1 cellular context compared by ENCODE assay signal in the genomic region with DNA sequence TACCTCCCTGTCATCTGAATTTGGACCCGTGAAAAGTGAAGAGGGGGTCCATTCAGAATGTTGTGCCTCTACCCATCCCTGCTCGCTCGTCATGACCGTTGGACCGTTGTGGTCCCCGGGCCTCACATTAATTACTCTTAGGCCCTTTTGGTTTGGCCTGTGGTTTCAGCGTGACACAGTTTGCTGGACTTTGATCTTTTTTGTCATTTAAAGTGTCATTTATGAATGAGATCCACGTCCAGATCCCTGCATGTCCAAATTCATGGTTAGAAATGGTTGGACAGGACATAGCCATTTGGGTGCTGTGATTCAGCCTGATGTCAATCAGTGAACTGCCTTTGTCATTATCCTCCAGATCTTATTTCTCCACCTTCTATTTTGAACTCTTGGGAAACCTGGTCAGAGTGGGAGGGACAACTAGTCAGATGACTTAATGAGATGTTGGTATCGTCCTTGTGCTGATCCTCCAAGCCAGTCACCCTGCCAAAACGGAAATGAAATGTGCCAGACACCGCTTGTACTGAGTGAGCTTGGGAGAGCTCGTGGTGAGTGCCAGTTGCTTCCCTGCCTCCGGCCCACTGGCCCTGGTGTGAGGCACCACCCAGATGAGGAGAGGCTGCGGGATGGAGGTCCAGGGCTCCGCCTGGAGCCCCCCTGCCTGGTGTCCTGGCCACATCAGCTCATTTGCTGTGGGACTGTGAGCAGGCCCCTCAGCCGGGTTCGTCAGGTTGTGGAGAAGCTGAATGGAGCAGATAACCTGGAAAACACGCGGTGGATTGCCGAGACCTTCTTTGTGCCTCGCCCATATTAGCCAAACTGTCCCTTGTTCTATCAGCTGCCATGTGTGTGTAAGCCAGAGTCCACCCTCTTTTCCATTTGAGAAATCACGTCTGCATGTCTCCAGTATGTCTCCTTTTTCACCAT.
TF ChIP-seq lines count a peak whose summit lies in the region.

No MANE protein-coding gene starts in this region.

TF ChIP-seq in IMR-90, 13 proteins besides CTCF, POLR2A, EP300 and RAD21:
- no peak for TF ChIP-seq BHLHE40 (IDR thresholded peaks at IDR 0.05; ENCODE audit: low read depth, low read length)
- TF ChIP-seq MAZ (IDR thresholded peaks at IDR 0.05; ENCODE audit: borderline replicate concordance, low read depth, low read length): no peak
- no peak for TF ChIP-seq NFE2L2 (IDR thresholded peaks at IDR 0.05; ENCODE audit: low read depth, low read length)
- TF ChIP-seq, protein P1, sequence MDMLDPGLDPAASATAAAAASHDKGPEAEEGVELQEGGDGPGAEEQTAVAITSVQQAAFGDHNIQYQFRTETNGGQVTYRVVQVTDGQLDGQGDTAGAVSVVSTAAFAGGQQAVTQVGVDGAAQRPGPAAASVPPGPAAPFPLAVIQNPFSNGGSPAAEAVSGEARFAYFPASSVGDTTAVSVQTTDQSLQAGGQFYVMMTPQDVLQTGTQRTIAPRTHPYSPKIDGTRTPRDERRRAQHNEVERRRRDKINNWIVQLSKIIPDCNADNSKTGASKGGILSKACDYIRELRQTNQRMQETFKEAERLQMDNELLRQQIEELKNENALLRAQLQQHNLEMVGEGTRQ (IDR thresholded peaks at IDR 0.05; ENCODE audit: low read depth, low read length): no peak
- TF ChIP-seq, protein P2, sequence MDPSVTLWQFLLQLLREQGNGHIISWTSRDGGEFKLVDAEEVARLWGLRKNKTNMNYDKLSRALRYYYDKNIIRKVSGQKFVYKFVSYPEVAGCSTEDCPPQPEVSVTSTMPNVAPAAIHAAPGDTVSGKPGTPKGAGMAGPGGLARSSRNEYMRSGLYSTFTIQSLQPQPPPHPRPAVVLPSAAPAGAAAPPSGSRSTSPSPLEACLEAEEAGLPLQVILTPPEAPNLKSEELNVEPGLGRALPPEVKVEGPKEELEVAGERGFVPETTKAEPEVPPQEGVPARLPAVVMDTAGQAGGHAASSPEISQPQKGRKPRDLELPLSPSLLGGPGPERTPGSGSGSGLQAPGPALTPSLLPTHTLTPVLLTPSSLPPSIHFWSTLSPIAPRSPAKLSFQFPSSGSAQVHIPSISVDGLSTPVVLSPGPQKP (IDR thresholded peaks at IDR 0.05; ENCODE audit: borderline replicate concordance, low read depth, low read length): no peak
- no peak for TF ChIP-seq SMC3 (IDR thresholded peaks at IDR 0.05; ENCODE audit: low read depth, low read length)
- no peak for TF ChIP-seq CEBPB (IDR thresholded peaks at IDR 0.05; ENCODE audit: low read depth, low read length)
- no peak for TF ChIP-seq CHD1 (IDR thresholded peaks at IDR 0.05; ENCODE audit: low read depth, low read length)
- TF ChIP-seq MAFK (IDR thresholded peaks at IDR 0.05; ENCODE audit: low read depth, low read length): no peak
- no peak for TF ChIP-seq FOS (IDR thresholded peaks at IDR 0.05; ENCODE audit: low read depth, low read length)
- TF ChIP-seq RCOR1 (IDR thresholded peaks at IDR 0.05; ENCODE audit: insufficient replicate concordance, low read length): no peak
- TF ChIP-seq RFX5 (IDR thresholded peaks at IDR 0.05; ENCODE audit: low read depth, low read length): no peak
- no peak for TF ChIP-seq MXI1 (IDR thresholded peaks at IDR 0.05; ENCODE audit: borderline replicate concordance, low read depth, low read length)
